Comparison of ENCODE assay signal across 10 cellular contexts in genomic region chr9:119963798-119964372, GRCh38.
DNase-seq lines count a peak whose midpoint lies in the region; ATAC-seq and TF ChIP-seq lines count a peak whose summit lies in the region.
"Had no signal": no experiment of that assay in that cellular context is flagged by ENCODE, and none has a peak within 500 bp of the region (broad histone marks: within the 10 kb centered on the region; RNA-seq: fewer than 3 reads in every experiment).

No MANE protein-coding gene starts in this region.

- peak overlapping the region; percentile 76 for H3K4me3 Mint-ChIP-seq in HFFc6
- no peak overlapping the region for H3K4me3 Mint-ChIP-seq in stimulated activated memory B cell treated with anti-CD40 and anti-IgM and Interleukin-4, amounts not matched to agents 10 μg/mL and 1 μg/mL and 100 μg/mL, for 72 hours

- peaks cover 14% of the 10 kb centered on the region for H3K4me1 ChIP-seq in foreskin keratinocyte
- peaks cover 0 to 4% (median under 1%) of the 10 kb centered on the region in 6 donors for H3K4me1 ChIP-seq in spleen

- no peaks in the 10 kb centered on the region for H3K9me3 Mint-ChIP-seq in HFFc6
- H3K9me3 Mint-ChIP-seq in stimulated activated memory B cell treated with anti-CD40 and anti-IgM and Interleukin-4, amounts not matched to agents 10 μg/mL and 1 μg/mL and 100 μg/mL, for 72 hours = no peaks in the 10 kb centered on the region
- H3K9me3 Mint-ChIP-seq: activated T-helper 2 cell treated with anti-CD3 and anti-CD28 coated beads, Interferon-gamma antibody, Interleukin-2, Interleukin-4, amounts not matched to agents 10 μg/mL and 5 μg/mL and 100 μg/mL, durations not matched to agents 14 hours and 24 hours and 36 hours had no signal

- no peak for TF ChIP-seq CTCF in HFFc6 (IDR thresholded peaks at IDR 0.05)
- no peak for TF ChIP-seq CTCF in foreskin keratinocyte (conservative IDR thresholded peaks at IDR 0.05)
- no peak for TF ChIP-seq CTCF in spleen (IDR thresholded peaks at IDR 0.05 in 8 of 11, conservative IDR thresholded peaks at IDR 0.05 in 3 of 11)

- H3K36me3 ChIP-seq in spleen = no peaks in the 10 kb centered on the region

- H3K27me3 Mint-ChIP-seq in HFFc6 (ENCODE audit: insufficient read depth) = peaks cover 2% of the 10 kb centered on the region
- H3K27me3 Mint-ChIP-seq in stimulated activated memory B cell treated with anti-CD40 and anti-IgM and Interleukin-4, amounts not matched to agents 10 μg/mL and 1 μg/mL and 100 μg/mL, for 72 hours = peaks cover 24% of the 10 kb centered on the region

- H3K36me3 Mint-ChIP-seq in HFFc6 (ENCODE audit: low read depth) = no peaks in the 10 kb centered on the region
- H3K36me3 Mint-ChIP-seq in stimulated activated memory B cell treated with anti-CD40 and anti-IgM and Interleukin-4, amounts not matched to agents 10 μg/mL and 1 μg/mL and 100 μg/mL, for 72 hours = no peaks in the 10 kb centered on the region

- WGBS in spleen, 5 donors = 7 to 16% (median 11%) methylated on average over 4 to 5 of the region's 5 CpGs

- H3K9me3 ChIP-seq in spleen = no peaks in the 10 kb centered on the region

- no peaks in the 10 kb centered on the region for H3K27me3 ChIP-seq in foreskin keratinocyte
- peaks cover 0 to 33% (median 0%) of the 10 kb centered on the region in 7 donors for H3K27me3 ChIP-seq in spleen (replicated peaks in 1 of 7)

- DNase-seq in HFFc6 (peak; percentile 89), SK-MEL-5 (ENCODE audit: low read depth, low spot score) (peak; percentile 83), foreskin keratinocyte (peak; percentile 70 to 84), spleen (no peak)
- DNase-seq: NCI-H510A treated with DMSO at 0.1 percent for 48 hours; stimulated activated naive CD4-positive, alpha-beta T cell treated with Interleukin-2 at 50 U/mL for 16 hours had no signal

- ATAC-seq in foreskin keratinocyte (peak; percentile 93), GM18870 (IDR thresholded peaks at IDR 0.05; ENCODE audit: unreplicated experiment) (no peak)
- ATAC-seq in stimulated activated memory B cell treated with anti-CD40 and anti-IgM and Interleukin-4, amounts not matched to agents 10 μg/mL and 1 μg/mL and 100 μg/mL, for 72 hours = no peak

- in situ Hi-C loops in SK-MEL-5 (cut with HindIII; ENCODE audit: low pct_unique_long_range_greater_than_20kb, low sequenced_read_pairs) = no loop called here

- no peak for TF ChIP-seq POLR2A in spleen (IDR thresholded peaks at IDR 0.05)

- H3K27ac ChIP-seq in foreskin keratinocyte (no peak overlapping the region), skin epidermis (peak overlapping the region in 14 of 21 experiments; percentile 2 to 80 (median 34)), spleen (peak overlapping the region in 3 of 8 donors; percentile 23 to 45 (median 42))

- intact Hi-C loops in spleen (cut with DNase I; ENCODE audit: low total_unique reads) = no loop called here

- H3K4me3 ChIP-seq in skin epidermis = no peak overlapping the region
- H3K4me3 ChIP-seq in spleen = no peak overlapping the region

- H3K27ac Mint-ChIP-seq in HFFc6 = peak overlapping the region; percentile 88
- H3K27ac Mint-ChIP-seq in stimulated activated memory B cell treated with anti-CD40 and anti-IgM and Interleukin-4, amounts not matched to agents 10 μg/mL and 1 μg/mL and 100 μg/mL, for 72 hours = no peak overlapping the region
- H3K27ac Mint-ChIP-seq: activated T-helper 2 cell treated with anti-CD3 and anti-CD28 coated beads, Interferon-gamma antibody, Interleukin-2, Interleukin-4, amounts not matched to agents 10 μg/mL and 5 μg/mL and 100 μg/mL, durations not matched to agents 14 hours and 24 hours and 36 hours had no signal

- H3K4me1 Mint-ChIP-seq in HFFc6 (ENCODE audit: low read depth) = peaks cover 27% of the 10 kb centered on the region
- H3K4me1 Mint-ChIP-seq in stimulated activated memory B cell treated with anti-CD40 and anti-IgM and Interleukin-4, amounts not matched to agents 10 μg/mL and 1 μg/mL and 100 μg/mL, for 72 hours = peaks cover 2% of the 10 kb centered on the region
